ENCODE assay signal across 30 cellular contexts in the genomic region with DNA sequence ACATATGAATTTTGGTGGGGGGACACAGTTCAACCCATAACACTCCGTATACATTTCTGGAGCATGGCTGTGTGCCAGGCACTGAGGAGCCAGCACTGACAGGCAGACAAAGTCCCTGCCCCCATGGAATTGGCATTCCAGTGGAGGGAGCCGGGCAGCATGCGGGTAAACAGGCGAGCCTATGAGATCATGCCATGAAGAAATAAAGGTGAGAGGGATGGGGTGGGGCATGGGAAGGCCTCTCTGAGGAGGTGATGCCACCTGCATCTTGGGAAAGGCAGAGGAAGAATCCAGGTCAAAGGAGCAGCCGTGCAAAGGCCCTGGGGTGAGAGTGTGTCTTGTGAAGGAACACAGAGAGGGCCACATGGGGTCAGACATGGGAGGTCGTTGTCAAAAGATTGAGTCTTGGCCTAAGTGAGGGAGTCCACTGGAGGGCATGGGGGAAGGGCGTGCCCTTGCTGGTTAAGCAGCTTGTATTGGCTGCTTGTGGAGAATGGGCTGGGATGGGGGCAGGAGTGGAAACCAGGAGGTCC. TPM values are rescaled to one million over a fixed set of nuclear protein-coding genes. Genes with fewer than 3 reads are reported as not detected.
"Had no signal": no experiment of that assay in that cellular context is flagged by ENCODE, and none has a peak within 500 bp of the region (broad histone marks: within the 10 kb centered on the region; RNA-seq: fewer than 3 reads in every experiment).

No MANE protein-coding gene starts in this region.

- ATAC-seq: activated naive CD8-positive, alpha-beta T cell treated with anti-CD3 and anti-CD28 coated beads, Interleukin-2, amount 50 U/mL, for 24 hours; activated T-cell treated with anti-CD3 and anti-CD28 coated beads, Interleukin-2, amount 50 U/mL, for 72 hours; body of pancreas; left lung; naive thymus-derived CD4-positive, alpha-beta T cell; right lobe of liver; stimulated activated memory B cell treated with anti-CD40 and anti-IgM and Interleukin-4, amounts not matched to agents 10 μg/mL and 1 μg/mL and 100 μg/mL, for 72 hours had no signal

- H3K27me3 ChIP-seq: body of pancreas, cardiac muscle cell, esophagus muscularis mucosa, hepatocyte, left lung, right lobe of liver, upper lobe of left lung had no signal

- H3K4me3 ChIP-seq: body of pancreas, cardiac muscle cell, esophagus muscularis mucosa, hepatocyte, left lung, lung, right lobe of liver, upper lobe of left lung had no signal

- H3K36me3 ChIP-seq: cardiac muscle cell, esophagus muscularis mucosa, left lung, right lobe of liver, upper lobe of left lung had no signal

- H3K27me3 Mint-ChIP-seq: activated CD4-positive, alpha-beta memory T cell treated with anti-CD3 and anti-CD28 coated beads for 36 hours; activated naive CD8-positive, alpha-beta T cell treated with anti-CD3 and anti-CD28 coated beads, Interleukin-2, amount 50 U/mL, for 24 hours; naive thymus-derived CD4-positive, alpha-beta T cell had no signal

- H3K9me3 ChIP-seq: body of pancreas, esophagus muscularis mucosa, left lung, right lobe of liver, upper lobe of left lung had no signal

- H3K4me3 Mint-ChIP-seq: activated CD4-positive, alpha-beta memory T cell treated with anti-CD3 and anti-CD28 coated beads for 36 hours; activated naive CD8-positive, alpha-beta T cell treated with anti-CD3 and anti-CD28 coated beads, Interleukin-2, amount 50 U/mL, for 24 hours; activated T-cell treated with anti-CD3 and anti-CD28 coated beads, Interleukin-2, amount 50 U/mL, for 72 hours; immature natural killer cell; stimulated activated memory B cell treated with anti-CD40 and anti-IgM and Interleukin-4, amounts not matched to agents 10 μg/mL and 1 μg/mL and 100 μg/mL, for 72 hours; T-helper 1 cell treated with Interleukin-12 subunit alpha and Interleukin-12 subunit beta and Interleukin-4 antibody, amounts not matched to agents 30 μg/mL and 1 μg/mL, for 36 hours had no signal

- H3K27ac Mint-ChIP-seq: activated CD4-positive, alpha-beta memory T cell treated with anti-CD3 and anti-CD28 coated beads for 36 hours; activated naive CD8-positive, alpha-beta T cell treated with anti-CD3 and anti-CD28 coated beads, Interleukin-2, amount 50 U/mL, for 24 hours; activated T-cell treated with anti-CD3 and anti-CD28 coated beads, Interleukin-2, amount 50 U/mL, for 72 hours; immature natural killer cell; stimulated activated memory B cell treated with anti-CD40 and anti-IgM and Interleukin-4, amounts not matched to agents 10 μg/mL and 1 μg/mL and 100 μg/mL, for 72 hours; T-helper 1 cell treated with Interleukin-12 subunit alpha and Interleukin-12 subunit beta and Interleukin-4 antibody, amounts not matched to agents 30 μg/mL and 1 μg/mL, for 36 hours had no signal

- H3K36me3 Mint-ChIP-seq: activated CD4-positive, alpha-beta memory T cell treated with anti-CD3 and anti-CD28 coated beads for 36 hours; immature natural killer cell; stimulated activated memory B cell treated with anti-CD40 and anti-IgM and Interleukin-4, amounts not matched to agents 10 μg/mL and 1 μg/mL and 100 μg/mL, for 72 hours had no signal

- H3K27ac ChIP-seq: body of pancreas, cardiac muscle cell, esophagus muscularis mucosa, hepatocyte, left lung, right lobe of liver had no signal

- DNase-seq: activated CD4-positive, alpha-beta memory T cell treated with anti-CD3 and anti-CD28 coated beads for 36 hours; activated CD4-positive, alpha-beta T cell treated with anti-CD3 and anti-CD28 coated beads for 48 hours; activated effector memory CD4-positive, alpha-beta T cell treated with Interleukin-2 at 50 U/mL for 16 hours; activated naive CD4-positive, alpha-beta T cell treated with anti-CD3 and anti-CD28 coated beads, Interleukin-2, amount 50 U/mL, for 16 hours; activated naive CD8-positive, alpha-beta T cell treated with anti-CD3 and anti-CD28 coated beads, Interleukin-2, amount 50 U/mL, for 24 hours; activated T-cell treated with anti-CD3 and anti-CD28 coated beads, Interleukin-2, amount 50 U/mL, for 72 hours; anterior cingulate cortex; dermis blood vessel endothelial cell; effector memory CD4-positive, alpha-beta T cell; glutamatergic neuron; immature natural killer cell; left lung; naive thymus-derived CD4-positive, alpha-beta T cell; occipital lobe; upper lobe of left lung had no signal

- H3K9me3 Mint-ChIP-seq: activated CD4-positive, alpha-beta memory T cell treated with anti-CD3 and anti-CD28 coated beads for 36 hours; activated naive CD8-positive, alpha-beta T cell treated with anti-CD3 and anti-CD28 coated beads, Interleukin-2, amount 50 U/mL, for 24 hours; activated T-cell treated with anti-CD3 and anti-CD28 coated beads, Interleukin-2, amount 50 U/mL, for 72 hours; immature natural killer cell; naive thymus-derived CD4-positive, alpha-beta T cell; stimulated activated memory B cell treated with anti-CD40 and anti-IgM and Interleukin-4, amounts not matched to agents 10 μg/mL and 1 μg/mL and 100 μg/mL, for 72 hours; T-helper 1 cell treated with Interleukin-12 subunit alpha and Interleukin-12 subunit beta and Interleukin-4 antibody, amounts not matched to agents 30 μg/mL and 1 μg/mL, for 36 hours had no signal

RNA-seq across cellular contexts. Expression of a gene that starts 32.6 kb away (rescaled TPM):
- total RNA-seq: body of pancreas; cardiac muscle cell; chondrocyte; dermis blood vessel endothelial cell; endothelial cell of umbilical vein; esophagus muscularis mucosa; frontal cortex; hepatocyte; kidney epithelial cell; left lung; lung; mesenteric fat pad; naive thymus-derived CD4-positive, alpha-beta T cell; occipital lobe; right lobe of liver; temporal lobe; upper lobe of left lung had no signal
- polyA plus RNA-seq: cardiac muscle cell; endothelial cell of umbilical vein; hepatocyte; immature natural killer cell; lung; naive thymus-derived CD4-positive, alpha-beta T cell; small intestine had no signal

RNA-seq across cellular contexts. Expression of a gene that starts 53.4 kb away (rescaled TPM):
- total RNA-seq: dermis blood vessel endothelial cell, endothelial cell of umbilical vein, occipital lobe, temporal lobe had no signal
- polyA plus RNA-seq: endothelial cell of umbilical vein; naive thymus-derived CD4-positive, alpha-beta T cell had no signal
